In the genomic region with DNA sequence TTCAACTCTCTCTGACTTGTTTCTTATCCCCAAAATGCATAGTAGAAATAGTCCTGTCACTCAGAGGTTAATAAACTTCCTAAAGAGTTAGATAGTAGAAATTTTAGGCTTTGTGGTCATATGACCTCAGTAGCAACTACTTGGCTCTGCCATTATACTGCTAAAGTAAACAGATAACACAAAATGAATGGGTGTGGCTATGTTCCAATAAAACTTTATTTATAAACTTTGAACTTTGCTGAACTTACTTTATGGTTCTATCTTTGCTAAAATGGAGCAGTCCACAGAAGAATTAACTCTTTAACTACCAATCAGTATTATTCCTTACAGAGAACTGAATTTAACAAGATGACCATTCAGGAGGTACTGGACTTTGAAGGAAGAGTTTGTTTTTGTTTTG, we compare ENCODE assay signal across 30 cellular contexts.
"Had no signal": no experiment of that assay in that cellular context is flagged by ENCODE, and none has a peak within 500 bp of the region (broad histone marks: within the 10 kb centered on the region; RNA-seq: fewer than 3 reads in every experiment).

No MANE protein-coding gene starts in this region.

- FAIRE-seq: astrocyte, TTC549 had no signal

- H3K27me3 ChIP-seq: adrenal gland, body of pancreas, breast epithelium had no signal

- H3K4me3 Mint-ChIP-seq: activated CD4-positive, alpha-beta T cell treated with anti-CD3 and anti-CD28 coated beads, Interleukin-2, amount 10 ng/mL, durations not matched to agents 24 days and 14 days; activated CD8-positive, alpha-beta T cell treated with anti-CD3 and anti-CD28 coated beads for 36 hours; activated T-cell treated with anti-CD3 and anti-CD28 coated beads, Interleukin-2, amount 50 U/mL, for 24 hours had no signal

- H3K27ac ChIP-seq: adrenal gland, body of pancreas, breast epithelium had no signal

- DNase-seq: activated CD4-positive, alpha-beta T cell treated with anti-CD3 and anti-CD28 coated beads, Interleukin-2, amount 10 ng/mL, durations not matched to agents 24 days and 14 days; activated CD4-positive, alpha-beta T cell treated with anti-CD3 and anti-CD28 coated beads, Interleukin-2, amount 50 U/mL, for 4 hours; activated CD8-positive, alpha-beta T cell treated with anti-CD3 and anti-CD28 coated beads for 36 hours; activated gamma-delta T cell; activated naive CD4-positive, alpha-beta T cell treated with Interleukin-2 at 50 U/mL for 16 hours; activated T-cell treated with anti-CD3 and anti-CD28 coated beads, Interleukin-2, amount 50 U/mL, for 24 hours; adrenal gland; body of pancreas; Kasumi-1; KG1; NCI-H1092 treated with DMSO at 0.1 percent for 48 hours; NCI-H1417; NCI-H146; NCI-H187; NCI-H2029 treated with DMSO at 0.1 percent for 48 hours; NCI-H2107; NCI-H2171; NCI-H446; NCI-H524; NK-92 treated with Interleukin-12 subunit alpha and Interleukin-12 subunit beta, amount 100 ng/mL, for 24 hours; RPMI8226; SW 1271; T-helper 1 cell; T1000 had no signal

- H3K27ac Mint-ChIP-seq: activated CD4-positive, alpha-beta T cell treated with anti-CD3 and anti-CD28 coated beads, Interleukin-2, amount 10 ng/mL, durations not matched to agents 24 days and 14 days; activated CD8-positive, alpha-beta T cell treated with anti-CD3 and anti-CD28 coated beads for 36 hours; activated naive CD4-positive, alpha-beta T cell treated with anti-CD3 and anti-CD28 coated beads, Interleukin-2, amount 50 U/mL, for 72 hours; activated T-cell treated with anti-CD3 and anti-CD28 coated beads, Interleukin-2, amount 50 U/mL, for 24 hours; activated T-helper 2 cell treated with anti-CD3 and anti-CD28 coated beads, Interferon-gamma antibody, Interleukin-2, Interleukin-4, amounts not matched to agents 10 μg/mL and 5 μg/mL and 100 μg/mL, durations not matched to agents 14 hours and 24 hours and 36 hours had no signal

- H3K9me3 ChIP-seq: adrenal gland, body of pancreas, breast epithelium had no signal

- ATAC-seq: activated CD8-positive, alpha-beta T cell treated with anti-CD3 and anti-CD28 coated beads for 36 hours; activated naive CD4-positive, alpha-beta T cell treated with anti-CD3 and anti-CD28 coated beads, Interleukin-2, amount 50 U/mL, for 72 hours; body of pancreas; Panc1 had no signal

- H3K4me3 ChIP-seq: adrenal gland, body of pancreas, breast epithelium had no signal

- H3K9me3 Mint-ChIP-seq: activated CD4-positive, alpha-beta T cell treated with anti-CD3 and anti-CD28 coated beads, Interleukin-2, amount 10 ng/mL, durations not matched to agents 24 days and 14 days had no signal

- H3K4me1 ChIP-seq: adrenal gland, body of pancreas, breast epithelium had no signal

- H3K36me3 Mint-ChIP-seq: activated naive CD4-positive, alpha-beta T cell treated with anti-CD3 and anti-CD28 coated beads, Interleukin-2, amount 50 U/mL, for 72 hours had no signal

- H3K27me3 Mint-ChIP-seq: activated CD4-positive, alpha-beta T cell treated with anti-CD3 and anti-CD28 coated beads, Interleukin-2, amount 10 ng/mL, durations not matched to agents 24 days and 14 days; activated CD8-positive, alpha-beta T cell treated with anti-CD3 and anti-CD28 coated beads for 36 hours; activated T-cell treated with anti-CD3 and anti-CD28 coated beads, Interleukin-2, amount 50 U/mL, for 24 hours had no signal

- H3K4me1 Mint-ChIP-seq: activated CD4-positive, alpha-beta T cell treated with anti-CD3 and anti-CD28 coated beads, Interleukin-2, amount 10 ng/mL, durations not matched to agents 24 days and 14 days had no signal

- H3K36me3 ChIP-seq: adrenal gland, breast epithelium had no signal
